Comparison of ENCODE assay signal across 1 cellular context in the genomic region with DNA sequence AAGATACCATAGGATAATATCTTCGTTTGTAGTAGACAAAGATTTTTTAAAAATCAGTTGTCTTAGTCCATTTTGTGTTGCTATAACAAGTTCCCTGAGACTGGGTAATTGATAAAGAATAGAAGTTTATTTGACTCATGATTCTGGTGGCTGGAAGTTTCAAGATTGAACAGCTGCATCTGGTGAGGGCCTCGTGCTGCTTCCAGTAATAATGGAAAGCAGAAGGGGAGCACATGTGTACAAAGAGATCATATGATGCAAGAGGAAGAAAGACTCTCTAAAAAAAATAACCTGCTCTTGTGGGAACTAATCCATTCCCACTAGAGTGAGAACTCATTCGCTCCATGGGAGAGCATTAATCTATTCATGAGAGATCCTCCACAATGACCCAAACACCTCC.
A peak's percentile ranks its signal among the peaks of the same experiment; 100 is the strongest.
TF ChIP-seq lines count a peak whose summit lies in the region.

No MANE protein-coding gene starts in this region.

TF ChIP-seq in K562, 482 proteins besides CTCF, POLR2A, EP300 and RAD21 (continued from another document and continues in another):
- TF ChIP-seq MYNN (IDR thresholded peaks at IDR 0.05), result no peak
- TF ChIP-seq MYNN (CRISPR knock-in tag; IDR thresholded peaks at IDR 0.05), result no peak
- TF ChIP-seq CBX1 (IDR thresholded peaks at IDR 0.05; ENCODE audit: low read depth), result no peak
- no peak for TF ChIP-seq ZNF217 (CRISPR knock-in tag; IDR thresholded peaks at IDR 0.05)
- TF ChIP-seq FOXK2 (conservative IDR thresholded peaks at IDR 0.05 in 1 of 2, IDR thresholded peaks at IDR 0.05 in 1 of 2; ENCODE audit: low read depth in 2 of 2), result no peak
- TF ChIP-seq CTBP1 (IDR thresholded peaks at IDR 0.05; ENCODE audit: borderline replicate concordance), result no peak
- TF ChIP-seq ZNF445 (CRISPR knock-in tag; IDR thresholded peaks at IDR 0.05; ENCODE audit: low read depth), result no peak
- no peak for TF ChIP-seq CEBPB (tag; IDR thresholded peaks at IDR 0.05)
- TF ChIP-seq ZNF316 (IDR thresholded peaks at IDR 0.05), result no peak
- TF ChIP-seq, protein P1, sequence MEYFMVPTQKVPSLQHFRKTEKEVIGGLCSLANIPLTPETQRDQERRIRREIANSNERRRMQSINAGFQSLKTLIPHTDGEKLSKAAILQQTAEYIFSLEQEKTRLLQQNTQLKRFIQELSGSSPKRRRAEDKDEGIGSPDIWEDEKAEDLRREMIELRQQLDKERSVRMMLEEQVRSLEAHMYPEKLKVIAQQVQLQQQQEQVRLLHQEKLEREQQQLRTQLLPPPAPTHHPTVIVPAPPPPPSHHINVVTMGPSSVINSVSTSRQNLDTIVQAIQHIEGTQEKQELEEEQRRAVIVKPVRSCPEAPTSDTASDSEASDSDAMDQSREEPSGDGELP (CRISPR knock-in tag; IDR thresholded peaks at IDR 0.05; ENCODE audit: borderline replicate concordance), result no peak
- TF ChIP-seq, protein P2, sequence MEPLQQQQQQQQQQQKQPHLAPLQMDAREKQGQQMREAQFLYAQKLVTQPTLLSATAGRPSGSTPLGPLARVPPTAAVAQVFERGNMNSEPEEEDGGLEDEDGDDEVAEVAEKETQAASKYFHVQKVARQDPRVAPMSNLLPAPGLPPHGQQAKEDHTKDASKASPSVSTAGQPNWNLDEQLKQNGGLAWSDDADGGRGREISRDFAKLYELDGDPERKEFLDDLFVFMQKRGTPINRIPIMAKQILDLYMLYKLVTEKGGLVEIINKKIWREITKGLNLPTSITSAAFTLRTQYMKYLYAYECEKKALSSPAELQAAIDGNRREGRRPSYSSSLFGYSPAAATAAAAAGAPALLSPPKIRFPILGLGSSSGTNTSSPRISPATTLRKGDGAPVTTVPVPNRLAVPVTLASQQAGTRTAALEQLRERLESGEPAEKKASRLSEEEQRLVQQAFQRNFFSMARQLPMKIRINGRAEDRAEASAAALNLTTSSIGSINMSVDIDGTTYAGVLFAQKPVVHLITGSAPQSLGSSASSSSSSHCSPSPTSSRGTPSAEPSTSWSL (CRISPR knock-in tag; IDR thresholded peaks at IDR 0.05; ENCODE audit: borderline replicate concordance), result no peak
- TF ChIP-seq TCF7 (IDR thresholded peaks at IDR 0.05; ENCODE audit: borderline replicate concordance), result no peak
- no peak for TF ChIP-seq BHLHE40 (IDR thresholded peaks at IDR 0.05; ENCODE audit: low read length)
- TF ChIP-seq HMG20B (CRISPR knock-in tag; IDR thresholded peaks at IDR 0.05), result no peak
- no peak for TF ChIP-seq RBM34 (IDR thresholded peaks at IDR 0.05; ENCODE audit: borderline replicate concordance, insufficient read depth, low read length)
- no peak for TF ChIP-seq FOXK1 (CRISPR knock-in tag; IDR thresholded peaks at IDR 0.05; ENCODE audit: borderline replicate concordance)
- TF ChIP-seq, protein P3, sequence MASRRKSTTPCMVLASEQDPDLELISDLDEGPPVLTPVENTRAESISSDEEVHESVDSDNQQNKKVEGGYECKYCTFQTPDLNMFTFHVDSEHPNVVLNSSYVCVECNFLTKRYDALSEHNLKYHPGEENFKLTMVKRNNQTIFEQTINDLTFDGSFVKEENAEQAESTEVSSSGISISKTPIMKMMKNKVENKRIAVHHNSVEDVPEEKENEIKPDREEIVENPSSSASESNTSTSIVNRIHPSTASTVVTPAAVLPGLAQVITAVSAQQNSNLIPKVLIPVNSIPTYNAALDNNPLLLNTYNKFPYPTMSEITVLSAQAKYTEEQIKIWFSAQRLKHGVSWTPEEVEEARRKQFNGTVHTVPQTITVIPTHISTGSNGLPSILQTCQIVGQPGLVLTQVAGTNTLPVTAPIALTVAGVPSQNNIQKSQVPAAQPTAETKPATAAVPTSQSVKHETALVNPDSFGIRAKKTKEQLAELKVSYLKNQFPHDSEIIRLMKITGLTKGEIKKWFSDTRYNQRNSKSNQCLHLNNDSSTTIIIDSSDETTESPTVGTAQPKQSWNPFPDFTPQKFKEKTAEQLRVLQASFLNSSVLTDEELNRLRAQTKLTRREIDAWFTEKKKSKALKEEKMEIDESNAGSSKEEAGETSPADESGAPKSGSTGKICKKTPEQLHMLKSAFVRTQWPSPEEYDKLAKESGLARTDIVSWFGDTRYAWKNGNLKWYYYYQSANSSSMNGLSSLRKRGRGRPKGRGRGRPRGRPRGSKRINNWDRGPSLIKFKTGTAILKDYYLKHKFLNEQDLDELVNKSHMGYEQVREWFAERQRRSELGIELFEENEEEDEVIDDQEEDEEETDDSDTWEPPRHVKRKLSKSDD (conservative IDR thresholded peaks at IDR 0.05; ENCODE audit: low read length), result no peak
- peak; percentile 62; the same call in 1 of the 2 replicates for TF ChIP-seq SMAD3 (CRISPR knock-in tag; conservative IDR thresholded peaks at IDR 0.05)
- TF ChIP-seq, protein P4, sequence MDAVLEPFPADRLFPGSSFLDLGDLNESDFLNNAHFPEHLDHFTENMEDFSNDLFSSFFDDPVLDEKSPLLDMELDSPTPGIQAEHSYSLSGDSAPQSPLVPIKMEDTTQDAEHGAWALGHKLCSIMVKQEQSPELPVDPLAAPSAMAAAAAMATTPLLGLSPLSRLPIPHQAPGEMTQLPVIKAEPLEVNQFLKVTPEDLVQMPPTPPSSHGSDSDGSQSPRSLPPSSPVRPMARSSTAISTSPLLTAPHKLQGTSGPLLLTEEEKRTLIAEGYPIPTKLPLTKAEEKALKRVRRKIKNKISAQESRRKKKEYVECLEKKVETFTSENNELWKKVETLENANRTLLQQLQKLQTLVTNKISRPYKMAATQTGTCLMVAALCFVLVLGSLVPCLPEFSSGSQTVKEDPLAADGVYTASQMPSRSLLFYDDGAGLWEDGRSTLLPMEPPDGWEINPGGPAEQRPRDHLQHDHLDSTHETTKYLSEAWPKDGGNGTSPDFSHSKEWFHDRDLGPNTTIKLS (IDR thresholded peaks at IDR 0.05; ENCODE audit: borderline replicate concordance, low read depth), result no peak
- TF ChIP-seq STAT5A (IDR thresholded peaks at IDR 0.05; ENCODE audit: borderline replicate concordance, low read length), result no peak
- TF ChIP-seq, protein P5, sequence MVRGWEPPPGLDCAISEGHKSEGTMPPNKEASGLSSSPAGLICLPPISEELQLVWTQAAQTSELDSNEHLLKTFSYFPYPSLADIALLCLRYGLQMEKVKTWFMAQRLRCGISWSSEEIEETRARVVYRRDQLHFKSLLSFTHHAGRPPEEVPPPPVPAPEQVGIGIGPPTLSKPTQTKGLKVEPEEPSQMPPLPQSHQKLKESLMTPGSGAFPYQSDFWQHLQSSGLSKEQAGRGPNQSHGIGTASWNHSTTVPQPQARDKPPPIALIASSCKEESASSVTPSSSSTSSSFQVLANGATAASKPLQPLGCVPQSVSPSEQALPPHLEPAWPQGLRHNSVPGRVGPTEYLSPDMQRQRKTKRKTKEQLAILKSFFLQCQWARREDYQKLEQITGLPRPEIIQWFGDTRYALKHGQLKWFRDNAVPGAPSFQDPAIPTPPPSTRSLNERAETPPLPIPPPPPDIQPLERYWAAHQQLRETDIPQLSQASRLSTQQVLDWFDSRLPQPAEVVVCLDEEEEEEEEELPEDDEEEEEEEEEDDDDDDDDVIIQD (CRISPR knock-in tag; IDR thresholded peaks at IDR 0.05), result peak; percentile 90
- TF ChIP-seq, protein P6, sequence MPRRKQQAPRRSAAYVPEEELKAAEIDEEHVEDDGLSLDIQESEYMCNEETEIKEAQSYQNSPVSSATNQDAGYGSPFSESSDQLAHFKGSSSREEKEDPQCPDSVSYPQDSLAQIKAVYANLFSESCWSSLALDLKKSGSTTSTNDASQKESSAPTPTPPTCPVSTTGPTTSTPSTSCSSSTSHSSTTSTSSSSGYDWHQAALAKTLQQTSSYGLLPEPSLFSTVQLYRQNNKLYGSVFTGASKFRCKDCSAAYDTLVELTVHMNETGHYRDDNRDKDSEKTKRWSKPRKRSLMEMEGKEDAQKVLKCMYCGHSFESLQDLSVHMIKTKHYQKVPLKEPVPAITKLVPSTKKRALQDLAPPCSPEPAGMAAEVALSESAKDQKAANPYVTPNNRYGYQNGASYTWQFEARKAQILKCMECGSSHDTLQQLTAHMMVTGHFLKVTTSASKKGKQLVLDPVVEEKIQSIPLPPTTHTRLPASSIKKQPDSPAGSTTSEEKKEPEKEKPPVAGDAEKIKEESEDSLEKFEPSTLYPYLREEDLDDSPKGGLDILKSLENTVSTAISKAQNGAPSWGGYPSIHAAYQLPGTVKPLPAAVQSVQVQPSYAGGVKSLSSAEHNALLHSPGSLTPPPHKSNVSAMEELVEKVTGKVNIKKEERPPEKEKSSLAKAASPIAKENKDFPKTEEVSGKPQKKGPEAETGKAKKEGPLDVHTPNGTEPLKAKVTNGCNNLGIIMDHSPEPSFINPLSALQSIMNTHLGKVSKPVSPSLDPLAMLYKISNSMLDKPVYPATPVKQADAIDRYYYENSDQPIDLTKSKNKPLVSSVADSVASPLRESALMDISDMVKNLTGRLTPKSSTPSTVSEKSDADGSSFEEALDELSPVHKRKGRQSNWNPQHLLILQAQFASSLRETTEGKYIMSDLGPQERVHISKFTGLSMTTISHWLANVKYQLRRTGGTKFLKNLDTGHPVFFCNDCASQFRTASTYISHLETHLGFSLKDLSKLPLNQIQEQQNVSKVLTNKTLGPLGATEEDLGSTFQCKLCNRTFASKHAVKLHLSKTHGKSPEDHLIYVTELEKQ (CRISPR knock-in tag; IDR thresholded peaks at IDR 0.05), result peak; percentile 40; the same call in 1 of the 2 replicates
- TF ChIP-seq MTF1 (CRISPR knock-in tag; IDR thresholded peaks at IDR 0.05; ENCODE audit: borderline replicate concordance), result 0 out of 2 replicates have a peak, but pooled peaks have one; percentile 12
- TF ChIP-seq, protein P7, sequence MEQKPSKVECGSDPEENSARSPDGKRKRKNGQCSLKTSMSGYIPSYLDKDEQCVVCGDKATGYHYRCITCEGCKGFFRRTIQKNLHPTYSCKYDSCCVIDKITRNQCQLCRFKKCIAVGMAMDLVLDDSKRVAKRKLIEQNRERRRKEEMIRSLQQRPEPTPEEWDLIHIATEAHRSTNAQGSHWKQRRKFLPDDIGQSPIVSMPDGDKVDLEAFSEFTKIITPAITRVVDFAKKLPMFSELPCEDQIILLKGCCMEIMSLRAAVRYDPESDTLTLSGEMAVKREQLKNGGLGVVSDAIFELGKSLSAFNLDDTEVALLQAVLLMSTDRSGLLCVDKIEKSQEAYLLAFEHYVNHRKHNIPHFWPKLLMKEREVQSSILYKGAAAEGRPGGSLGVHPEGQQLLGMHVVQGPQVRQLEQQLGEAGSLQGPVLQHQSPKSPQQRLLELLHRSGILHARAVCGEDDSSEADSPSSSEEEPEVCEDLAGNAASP (IDR thresholded peaks at IDR 0.05), result no peak
- no peak for TF ChIP-seq FOXM1 (IDR thresholded peaks at IDR 0.05; ENCODE audit: low read depth)
- no peak for TF ChIP-seq FOXM1 (CRISPR knock-in tag; IDR thresholded peaks at IDR 0.05; ENCODE audit: low read depth)
- no peak for TF ChIP-seq RHOXF2B (CRISPR knock-in tag; conservative IDR thresholded peaks at IDR 0.05)
- TF ChIP-seq ZFP1 (CRISPR knock-in tag; IDR thresholded peaks at IDR 0.05), result no peak
- peak; percentile 100 for TF ChIP-seq L3MBTL2 (IDR thresholded peaks at IDR 0.05)
- TF ChIP-seq ZEB2 (IDR thresholded peaks at IDR 0.05), result no peak
- TF ChIP-seq, protein P8, sequence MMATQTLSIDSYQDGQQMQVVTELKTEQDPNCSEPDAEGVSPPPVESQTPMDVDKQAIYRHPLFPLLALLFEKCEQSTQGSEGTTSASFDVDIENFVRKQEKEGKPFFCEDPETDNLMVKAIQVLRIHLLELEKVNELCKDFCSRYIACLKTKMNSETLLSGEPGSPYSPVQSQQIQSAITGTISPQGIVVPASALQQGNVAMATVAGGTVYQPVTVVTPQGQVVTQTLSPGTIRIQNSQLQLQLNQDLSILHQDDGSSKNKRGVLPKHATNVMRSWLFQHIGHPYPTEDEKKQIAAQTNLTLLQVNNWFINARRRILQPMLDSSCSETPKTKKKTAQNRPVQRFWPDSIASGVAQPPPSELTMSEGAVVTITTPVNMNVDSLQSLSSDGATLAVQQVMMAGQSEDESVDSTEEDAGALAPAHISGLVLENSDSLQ (IDR thresholded peaks at IDR 0.05), result no peak
- TF ChIP-seq TAF1 (IDR thresholded peaks at IDR 0.05; ENCODE audit: control insufficient read depth, extremely low read depth, insufficient read depth, low read length, severe bottlenecking), result no peak
- no peak for TF ChIP-seq KAT8 (IDR thresholded peaks at IDR 0.05; ENCODE audit: low read depth)
- TF ChIP-seq BRF1 (IDR thresholded peaks at IDR 0.05; ENCODE audit: borderline replicate concordance, extremely low read depth, insufficient read length), result no peak
- TF ChIP-seq, protein P9, sequence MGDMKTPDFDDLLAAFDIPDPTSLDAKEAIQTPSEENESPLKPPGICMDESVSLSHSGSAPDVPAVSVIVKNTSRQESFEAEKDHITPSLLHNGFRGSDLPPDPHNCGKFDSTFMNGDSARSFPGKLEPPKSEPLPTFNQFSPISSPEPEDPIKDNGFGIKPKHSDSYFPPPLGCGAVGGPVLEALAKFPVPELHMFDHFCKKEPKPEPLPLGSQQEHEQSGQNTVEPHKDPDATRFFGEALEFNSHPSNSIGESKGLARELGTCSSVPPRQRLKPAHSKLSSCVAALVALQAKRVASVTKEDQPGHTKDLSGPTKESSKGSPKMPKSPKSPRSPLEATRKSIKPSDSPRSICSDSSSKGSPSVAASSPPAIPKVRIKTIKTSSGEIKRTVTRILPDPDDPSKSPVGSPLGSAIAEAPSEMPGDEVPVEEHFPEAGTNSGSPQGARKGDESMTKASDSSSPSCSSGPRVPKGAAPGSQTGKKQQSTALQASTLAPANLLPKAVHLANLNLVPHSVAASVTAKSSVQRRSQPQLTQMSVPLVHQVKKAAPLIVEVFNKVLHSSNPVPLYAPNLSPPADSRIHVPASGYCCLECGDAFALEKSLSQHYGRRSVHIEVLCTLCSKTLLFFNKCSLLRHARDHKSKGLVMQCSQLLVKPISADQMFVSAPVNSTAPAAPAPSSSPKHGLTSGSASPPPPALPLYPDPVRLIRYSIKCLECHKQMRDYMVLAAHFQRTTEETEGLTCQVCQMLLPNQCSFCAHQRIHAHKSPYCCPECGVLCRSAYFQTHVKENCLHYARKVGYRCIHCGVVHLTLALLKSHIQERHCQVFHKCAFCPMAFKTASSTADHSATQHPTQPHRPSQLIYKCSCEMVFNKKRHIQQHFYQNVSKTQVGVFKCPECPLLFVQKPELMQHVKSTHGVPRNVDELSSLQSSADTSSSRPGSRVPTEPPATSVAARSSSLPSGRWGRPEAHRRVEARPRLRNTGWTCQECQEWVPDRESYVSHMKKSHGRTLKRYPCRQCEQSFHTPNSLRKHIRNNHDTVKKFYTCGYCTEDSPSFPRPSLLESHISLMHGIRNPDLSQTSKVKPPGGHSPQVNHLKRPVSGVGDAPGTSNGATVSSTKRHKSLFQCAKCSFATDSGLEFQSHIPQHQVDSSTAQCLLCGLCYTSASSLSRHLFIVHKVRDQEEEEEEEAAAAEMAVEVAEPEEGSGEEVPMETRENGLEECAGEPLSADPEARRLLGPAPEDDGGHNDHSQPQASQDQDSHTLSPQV (IDR thresholded peaks at IDR 0.05), result 0 out of 2 replicates have a peak, but pooled peaks have one; percentile 30
- TF ChIP-seq TRIM28 (IDR thresholded peaks at IDR 0.05), result no peak
- TF ChIP-seq SIRT6 (IDR thresholded peaks at IDR 0.05; ENCODE audit: low read depth, low read length), result no peak
- TF ChIP-seq PURB (CRISPR knock-in tag; IDR thresholded peaks at IDR 0.05; ENCODE audit: low read depth), result no peak
- no peak for TF ChIP-seq SP1 (CRISPR knock-in tag; IDR thresholded peaks at IDR 0.05)
- TF ChIP-seq MBD2 (IDR thresholded peaks at IDR 0.05; ENCODE audit: borderline replicate concordance, low read depth), result no peak
- TF ChIP-seq SMAD1 (IDR thresholded peaks at IDR 0.05; ENCODE audit: low read depth, low read length, partially characterized antibody), result no peak
